Comparison of ENCODE assay signal across 8 cellular contexts in the genomic region with DNA sequence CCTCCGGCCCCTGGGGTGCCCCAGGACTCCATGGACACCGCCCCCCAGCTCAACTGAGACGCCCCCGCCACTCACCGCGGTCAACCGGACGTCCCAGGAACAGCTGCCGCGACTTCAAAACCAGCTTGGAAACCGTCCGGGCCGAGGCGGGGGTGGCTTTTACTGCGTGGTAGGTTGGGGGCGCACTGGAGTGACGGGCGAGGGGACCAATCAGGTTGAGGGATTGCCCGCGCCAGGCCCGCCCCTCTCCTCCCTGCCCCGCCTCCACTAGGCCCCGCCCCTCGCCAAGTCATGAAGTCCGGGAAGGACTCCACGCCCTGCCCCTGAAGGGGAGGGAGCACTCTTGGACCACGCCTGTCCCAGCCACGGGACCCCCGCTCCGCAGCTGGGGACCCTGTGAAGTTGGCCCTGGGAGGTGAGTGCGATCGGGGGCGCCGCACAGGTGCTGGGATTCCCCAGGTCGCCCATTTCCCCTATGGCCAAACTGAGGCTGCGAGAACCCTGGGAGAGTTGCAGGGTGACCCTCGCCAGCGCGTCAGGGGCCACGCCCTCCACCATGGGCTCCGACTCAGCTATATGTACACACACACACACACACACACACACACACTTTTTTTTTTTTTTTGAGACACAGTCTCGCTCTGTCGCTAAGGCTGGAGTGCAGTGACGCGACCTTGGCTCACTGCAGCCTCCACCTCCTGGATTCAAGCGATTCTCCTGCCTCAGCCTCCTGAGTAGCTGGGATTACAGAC. TPM values are rescaled to one million over a fixed set of nuclear protein-coding genes. Genes with fewer than 3 reads are reported as not detected.
A peak's percentile ranks its signal among the peaks of the same experiment; 100 is the strongest.
DNase-seq lines count a peak whose midpoint lies in the region; ATAC-seq and TF ChIP-seq lines count a peak whose summit lies in the region.

A gene with protein sequence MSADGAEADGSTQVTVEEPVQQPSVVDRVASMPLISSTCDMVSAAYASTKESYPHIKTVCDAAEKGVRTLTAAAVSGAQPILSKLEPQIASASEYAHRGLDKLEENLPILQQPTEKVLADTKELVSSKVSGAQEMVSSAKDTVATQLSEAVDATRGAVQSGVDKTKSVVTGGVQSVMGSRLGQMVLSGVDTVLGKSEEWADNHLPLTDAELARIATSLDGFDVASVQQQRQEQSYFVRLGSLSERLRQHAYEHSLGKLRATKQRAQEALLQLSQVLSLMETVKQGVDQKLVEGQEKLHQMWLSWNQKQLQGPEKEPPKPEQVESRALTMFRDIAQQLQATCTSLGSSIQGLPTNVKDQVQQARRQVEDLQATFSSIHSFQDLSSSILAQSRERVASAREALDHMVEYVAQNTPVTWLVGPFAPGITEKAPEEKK (minus strand): TSS at position 134 of the 752 bp plus-strand sequence. CDS start 6,273 bp downstream, outside the sequence.

- peak; percentile 71 for ATAC-seq in GM21423 (IDR thresholded peaks at IDR 0.05; ENCODE audit: unreplicated experiment)
- ATAC-seq in Right ventricle myocardium superior (ENCODE audit: poor library complexity) = peak; percentile 98

- peak within 1 kb of the TSS; percentile 43 to 92 (median 80) for H3K27ac Mint-ChIP-seq in IgD-negative memory B cell

- TF ChIP-seq CTCF in parathyroid adenoma (IDR thresholded peaks at IDR 0.05) (no peak), thyroid gland (IDR thresholded peaks at IDR 0.05) (no peak)

- DNase-seq in D341Med (ENCODE audit: low spot score) (peak; percentile 100), SW480 (ENCODE audit: low spot score) (peak; percentile 78), Right ventricle myocardium superior (peak; percentile 99), thyroid gland (peak; percentile 96 to 97)
- DNase-seq in activated naive CD8-positive, alpha-beta T cell treated with anti-CD3 and anti-CD28 coated beads, Interleukin-2, amount 50 U/mL, for 16 hours (ENCODE audit: low read depth, low spot score) = peak; percentile 71

- no peaks in the 10 kb centered on the region for H3K27me3 Mint-ChIP-seq in IgD-negative memory B cell

- peak within 1 kb of the TSS; percentile 95 for H2AFZ ChIP-seq in parathyroid adenoma

- H3K36me3 ChIP-seq in parathyroid adenoma (ENCODE audit: control insufficient read depth, insufficient read depth, low read length) (no peaks in the 10 kb centered on the region), thyroid gland (no peaks in the 10 kb centered on the region)

- H3K4me2 ChIP-seq in parathyroid adenoma (ENCODE audit: low read length) = peak within 1 kb of the TSS; percentile 78

- H3K36me3 Mint-ChIP-seq in IgD-negative memory B cell = peaks cover 2% of the 10 kb centered on the region

- H3K27ac ChIP-seq in parathyroid adenoma (peak within 1 kb of the TSS; percentile 49), thyroid gland (peak within 1 kb of the TSS; percentile 50 to 86 (median 66))

- TF ChIP-seq POLR2A in thyroid gland (IDR thresholded peaks at IDR 0.05) = peak in 1 of 2 donors; percentile 68

- H3K4me3 Mint-ChIP-seq in IgD-negative memory B cell = peak within 1 kb of the TSS; percentile 86 to 93 (median 90)

- no peaks in the 10 kb centered on the region for H3K9me3 Mint-ChIP-seq in IgD-negative memory B cell

- H3K9ac ChIP-seq in parathyroid adenoma = peak within 1 kb of the TSS; percentile 34

- H3K4me3 ChIP-seq in parathyroid adenoma (ENCODE audit: low read depth, low read length) = peak within 1 kb of the TSS; percentile 67
- H3K4me3 ChIP-seq in thyroid gland (replicated peaks in 1 of 3) = peak within 1 kb of the TSS; percentile 55 to 75 (median 67)

- H3K79me2 ChIP-seq in parathyroid adenoma = no peaks in the 10 kb centered on the region

- 25 to 26% methylated on average over 13 to 15 of the region's 46 CpGs for WGBS in thyroid gland, 2 donors

- peaks cover 5 to 18% (median 15%) of the 10 kb centered on the region in 3 donors for H3K4me1 Mint-ChIP-seq in IgD-negative memory B cell

- H3K4me1 ChIP-seq in parathyroid adenoma (peaks cover 2% of the 10 kb centered on the region), thyroid gland (peaks cover 10 to 11% of the 10 kb centered on the region in 2 donors)

- H3K27me3 ChIP-seq in parathyroid adenoma (ENCODE audit: control insufficient read depth, insufficient read depth, low read length) (no peaks in the 10 kb centered on the region), thyroid gland (no peaks in the 10 kb centered on the region)

- intact Hi-C loops in Right ventricle myocardium superior (cut with DNase I) = no loop called here
- intact Hi-C loops in thyroid gland (cut with DNase I) = no loop called here

- no peaks in the 10 kb centered on the region for H3K9me3 ChIP-seq in parathyroid adenoma (ENCODE audit: control insufficient read depth, low read length)
- no peaks in the 10 kb centered on the region for H3K9me3 ChIP-seq in thyroid gland

RNA-seq across cellular contexts. Expression of the gene that starts here (rescaled TPM):
- 52.1 TPM for polyA plus RNA-seq in IgD-negative memory B cell
- total RNA-seq in Right ventricle myocardium superior = 27.9 TPM
- 10 to 100 TPM; 24.4 to 41.3 (median 38.0) TPM for total RNA-seq in thyroid gland

Comparison
In these comparisons a context has a peak if more than half of its experiments do, and no peak if none do; other contexts are left out.
1. Peak in every context shown above with its lines: DNase-seq, ATAC-seq, H3K4me3 ChIP-seq and H3K27ac ChIP-seq.